1 cellular context compared by ENCODE assay signal in the genomic region with DNA sequence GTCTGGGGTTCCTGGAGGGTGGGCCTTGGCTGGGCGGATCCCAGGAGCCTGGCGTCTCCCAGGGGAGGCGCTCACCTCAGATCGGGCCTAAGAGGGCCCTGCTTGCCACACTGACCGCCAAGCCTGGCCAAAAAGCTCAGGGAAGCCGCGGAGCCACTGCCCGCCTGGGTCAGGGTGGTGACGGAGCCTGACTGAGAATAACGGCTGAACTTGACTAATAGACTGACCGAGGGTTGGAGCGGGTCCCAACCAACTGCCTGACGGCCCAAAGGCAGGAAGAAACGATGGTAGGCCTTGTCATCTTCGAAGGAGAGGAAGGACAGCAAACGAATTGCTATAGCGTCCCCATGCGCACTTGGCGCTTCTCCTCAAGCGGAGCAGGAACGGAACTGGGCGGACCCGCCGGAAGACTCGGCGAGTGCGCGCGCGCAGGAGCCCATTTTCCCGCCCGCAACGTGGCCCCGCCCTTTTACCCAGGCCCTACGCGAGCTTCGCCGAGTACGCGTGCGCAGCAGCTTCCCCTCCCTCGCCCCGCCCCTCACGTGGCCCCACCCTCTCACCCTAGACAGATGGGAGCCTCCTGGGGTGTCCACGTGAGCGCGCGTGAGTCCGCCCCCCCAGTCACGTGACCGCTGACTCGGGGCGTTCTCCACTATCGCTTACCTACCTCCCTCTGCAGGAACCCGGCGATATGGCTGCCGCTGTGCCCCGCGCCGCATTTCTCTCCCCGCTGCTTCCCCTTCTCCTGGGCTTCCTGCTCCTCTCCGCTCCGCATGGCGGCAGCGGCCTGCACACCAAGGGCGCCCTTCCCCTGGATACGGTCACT.
TF ChIP-seq lines count a peak whose summit lies in the region.

A gene (plus strand): TSS at position 652 of the 826 bp plus-strand sequence. CDS start 40 bp downstream, at position 692.
A gene (minus strand): TSS at position 391 of the 826 bp plus-strand sequence. CDS start 7,895 bp downstream, outside the sequence.

TF ChIP-seq in HEK293, 187 proteins besides CTCF, POLR2A, EP300 and RAD21 (continued from another document and continues in another):
- TF ChIP-seq, protein P1, sequence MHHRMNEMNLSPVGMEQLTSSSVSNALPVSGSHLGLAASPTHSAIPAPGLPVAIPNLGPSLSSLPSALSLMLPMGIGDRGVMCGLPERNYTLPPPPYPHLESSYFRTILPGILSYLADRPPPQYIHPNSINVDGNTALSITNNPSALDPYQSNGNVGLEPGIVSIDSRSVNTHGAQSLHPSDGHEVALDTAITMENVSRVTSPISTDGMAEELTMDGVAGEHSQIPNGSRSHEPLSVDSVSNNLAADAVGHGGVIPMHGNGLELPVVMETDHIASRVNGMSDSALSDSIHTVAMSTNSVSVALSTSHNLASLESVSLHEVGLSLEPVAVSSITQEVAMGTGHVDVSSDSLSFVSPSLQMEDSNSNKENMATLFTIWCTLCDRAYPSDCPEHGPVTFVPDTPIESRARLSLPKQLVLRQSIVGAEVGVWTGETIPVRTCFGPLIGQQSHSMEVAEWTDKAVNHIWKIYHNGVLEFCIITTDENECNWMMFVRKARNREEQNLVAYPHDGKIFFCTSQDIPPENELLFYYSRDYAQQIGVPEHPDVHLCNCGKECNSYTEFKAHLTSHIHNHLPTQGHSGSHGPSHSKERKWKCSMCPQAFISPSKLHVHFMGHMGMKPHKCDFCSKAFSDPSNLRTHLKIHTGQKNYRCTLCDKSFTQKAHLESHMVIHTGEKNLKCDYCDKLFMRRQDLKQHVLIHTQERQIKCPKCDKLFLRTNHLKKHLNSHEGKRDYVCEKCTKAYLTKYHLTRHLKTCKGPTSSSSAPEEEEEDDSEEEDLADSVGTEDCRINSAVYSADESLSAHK (tag by site-specific recombination; IDR thresholded peaks at IDR 0.05): no peak; the same call in 1 of the 2 replicates
- no peak for TF ChIP-seq ZNF221 (tag by site-specific recombination; IDR thresholded peaks at IDR 0.05; ENCODE audit: borderline replicate concordance)
- no peak; the same call in 1 of the 2 replicates for TF ChIP-seq ZNF654 (tag by site-specific recombination; IDR thresholded peaks at IDR 0.05; ENCODE audit: low read depth)
- TF ChIP-seq, protein P2, sequence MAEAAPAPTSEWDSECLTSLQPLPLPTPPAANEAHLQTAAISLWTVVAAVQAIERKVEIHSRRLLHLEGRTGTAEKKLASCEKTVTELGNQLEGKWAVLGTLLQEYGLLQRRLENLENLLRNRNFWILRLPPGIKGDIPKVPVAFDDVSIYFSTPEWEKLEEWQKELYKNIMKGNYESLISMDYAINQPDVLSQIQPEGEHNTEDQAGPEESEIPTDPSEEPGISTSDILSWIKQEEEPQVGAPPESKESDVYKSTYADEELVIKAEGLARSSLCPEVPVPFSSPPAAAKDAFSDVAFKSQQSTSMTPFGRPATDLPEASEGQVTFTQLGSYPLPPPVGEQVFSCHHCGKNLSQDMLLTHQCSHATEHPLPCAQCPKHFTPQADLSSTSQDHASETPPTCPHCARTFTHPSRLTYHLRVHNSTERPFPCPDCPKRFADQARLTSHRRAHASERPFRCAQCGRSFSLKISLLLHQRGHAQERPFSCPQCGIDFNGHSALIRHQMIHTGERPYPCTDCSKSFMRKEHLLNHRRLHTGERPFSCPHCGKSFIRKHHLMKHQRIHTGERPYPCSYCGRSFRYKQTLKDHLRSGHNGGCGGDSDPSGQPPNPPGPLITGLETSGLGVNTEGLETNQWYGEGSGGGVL (tag by site-specific recombination; IDR thresholded peaks at IDR 0.05): no peak; the same call in 1 of the 2 replicates
- TF ChIP-seq ZNF292 (tag by site-specific recombination; IDR thresholded peaks at IDR 0.05; ENCODE audit: borderline replicate concordance, low read depth): no peak
- TF ChIP-seq KLF16 (tag by site-specific recombination; IDR thresholded peaks at IDR 0.05): peak; percentile 94
- TF ChIP-seq ZIC2 (tag by site-specific recombination; IDR thresholded peaks at IDR 0.05): peak; percentile 77
- peak; percentile 65 for TF ChIP-seq ZFHX2 (tag by site-specific recombination; conservative IDR thresholded peaks at IDR 0.05)
- TF ChIP-seq ZNF174 (tag by site-specific recombination; IDR thresholded peaks at IDR 0.05): no peak
- TF ChIP-seq WT1 (tag by site-specific recombination; IDR thresholded peaks at IDR 0.05): peak; percentile 43
- TF ChIP-seq ZNF777 (tag by site-specific recombination; IDR thresholded peaks at IDR 0.05; ENCODE audit: borderline replicate concordance): no peak
- TF ChIP-seq GLI2 (tag by site-specific recombination; IDR thresholded peaks at IDR 0.05; ENCODE audit: borderline replicate concordance, low read depth): no peak
- TF ChIP-seq ZNF433 (tag by site-specific recombination; IDR thresholded peaks at IDR 0.05; ENCODE audit: low read depth): no peak
- no peak for TF ChIP-seq ZNF157 (tag by site-specific recombination; IDR thresholded peaks at IDR 0.05)
- 0 out of 2 replicates have a peak, but pooled peaks have one; percentile 13 for TF ChIP-seq ZNF366 (tag by site-specific recombination; conservative IDR thresholded peaks at IDR 0.05)
- TF ChIP-seq ZNF600 (tag by site-specific recombination; IDR thresholded peaks at IDR 0.05): peak; percentile 87
- TF ChIP-seq HOXA7 (CRISPR knock-in tag; IDR thresholded peaks at IDR 0.05; ENCODE audit: borderline replicate concordance): no peak
- TF ChIP-seq ZNF391 (tag by site-specific recombination; IDR thresholded peaks at IDR 0.05; ENCODE audit: borderline replicate concordance, low read depth): no peak; the same call in none of the 2 replicates
- peak; percentile 80 for TF ChIP-seq ZFP37 (tag by site-specific recombination; IDR thresholded peaks at IDR 0.05)
- TF ChIP-seq ZNF146 (tag by site-specific recombination; IDR thresholded peaks at IDR 0.05): no peak
- 0 out of 2 replicates have a peak, but pooled peaks have one; percentile 73 for TF ChIP-seq OVOL3 (tag by site-specific recombination; IDR thresholded peaks at IDR 0.05)
- TF ChIP-seq, protein P3, sequence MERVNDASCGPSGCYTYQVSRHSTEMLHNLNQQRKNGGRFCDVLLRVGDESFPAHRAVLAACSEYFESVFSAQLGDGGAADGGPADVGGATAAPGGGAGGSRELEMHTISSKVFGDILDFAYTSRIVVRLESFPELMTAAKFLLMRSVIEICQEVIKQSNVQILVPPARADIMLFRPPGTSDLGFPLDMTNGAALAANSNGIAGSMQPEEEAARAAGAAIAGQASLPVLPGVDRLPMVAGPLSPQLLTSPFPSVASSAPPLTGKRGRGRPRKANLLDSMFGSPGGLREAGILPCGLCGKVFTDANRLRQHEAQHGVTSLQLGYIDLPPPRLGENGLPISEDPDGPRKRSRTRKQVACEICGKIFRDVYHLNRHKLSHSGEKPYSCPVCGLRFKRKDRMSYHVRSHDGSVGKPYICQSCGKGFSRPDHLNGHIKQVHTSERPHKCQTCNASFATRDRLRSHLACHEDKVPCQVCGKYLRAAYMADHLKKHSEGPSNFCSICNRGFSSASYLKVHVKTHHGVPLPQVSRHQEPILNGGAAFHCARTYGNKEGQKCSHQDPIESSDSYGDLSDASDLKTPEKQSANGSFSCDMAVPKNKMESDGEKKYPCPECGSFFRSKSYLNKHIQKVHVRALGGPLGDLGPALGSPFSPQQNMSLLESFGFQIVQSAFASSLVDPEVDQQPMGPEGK (tag by site-specific recombination; IDR thresholded peaks at IDR 0.05): peak; percentile 95
- no peak for TF ChIP-seq FEZF1 (tag by site-specific recombination; IDR thresholded peaks at IDR 0.05)
- peak; percentile 63; the same call in 1 of the 2 replicates for TF ChIP-seq ZNF423 (tag by site-specific recombination; IDR thresholded peaks at IDR 0.05)
- TF ChIP-seq ZSCAN30 (tag by site-specific recombination; IDR thresholded peaks at IDR 0.05): peak; percentile 54; the same call in 1 of the 2 replicates
- peak; percentile 55; the same call in 1 of the 2 replicates for TF ChIP-seq ZNF629 (tag by site-specific recombination; IDR thresholded peaks at IDR 0.05)
- TF ChIP-seq ZBTB7A (tag by site-specific recombination; IDR thresholded peaks at IDR 0.05; ENCODE audit: low read depth): 0 out of 2 replicates have a peak, but pooled peaks have one; percentile 20
- peak; percentile 82 for TF ChIP-seq ZXDB (tag by site-specific recombination; IDR thresholded peaks at IDR 0.05)
- TF ChIP-seq, protein P4, sequence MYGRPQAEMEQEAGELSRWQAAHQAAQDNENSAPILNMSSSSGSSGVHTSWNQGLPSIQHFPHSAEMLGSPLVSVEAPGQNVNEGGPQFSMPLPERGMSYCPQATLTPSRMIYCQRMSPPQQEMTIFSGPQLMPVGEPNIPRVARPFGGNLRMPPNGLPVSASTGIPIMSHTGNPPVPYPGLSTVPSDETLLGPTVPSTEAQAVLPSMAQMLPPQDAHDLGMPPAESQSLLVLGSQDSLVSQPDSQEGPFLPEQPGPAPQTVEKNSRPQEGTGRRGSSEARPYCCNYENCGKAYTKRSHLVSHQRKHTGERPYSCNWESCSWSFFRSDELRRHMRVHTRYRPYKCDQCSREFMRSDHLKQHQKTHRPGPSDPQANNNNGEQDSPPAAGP (tag by site-specific recombination; IDR thresholded peaks at IDR 0.05): peak; percentile 48; the same call in 1 of the 2 replicates
- TF ChIP-seq, protein P5, sequence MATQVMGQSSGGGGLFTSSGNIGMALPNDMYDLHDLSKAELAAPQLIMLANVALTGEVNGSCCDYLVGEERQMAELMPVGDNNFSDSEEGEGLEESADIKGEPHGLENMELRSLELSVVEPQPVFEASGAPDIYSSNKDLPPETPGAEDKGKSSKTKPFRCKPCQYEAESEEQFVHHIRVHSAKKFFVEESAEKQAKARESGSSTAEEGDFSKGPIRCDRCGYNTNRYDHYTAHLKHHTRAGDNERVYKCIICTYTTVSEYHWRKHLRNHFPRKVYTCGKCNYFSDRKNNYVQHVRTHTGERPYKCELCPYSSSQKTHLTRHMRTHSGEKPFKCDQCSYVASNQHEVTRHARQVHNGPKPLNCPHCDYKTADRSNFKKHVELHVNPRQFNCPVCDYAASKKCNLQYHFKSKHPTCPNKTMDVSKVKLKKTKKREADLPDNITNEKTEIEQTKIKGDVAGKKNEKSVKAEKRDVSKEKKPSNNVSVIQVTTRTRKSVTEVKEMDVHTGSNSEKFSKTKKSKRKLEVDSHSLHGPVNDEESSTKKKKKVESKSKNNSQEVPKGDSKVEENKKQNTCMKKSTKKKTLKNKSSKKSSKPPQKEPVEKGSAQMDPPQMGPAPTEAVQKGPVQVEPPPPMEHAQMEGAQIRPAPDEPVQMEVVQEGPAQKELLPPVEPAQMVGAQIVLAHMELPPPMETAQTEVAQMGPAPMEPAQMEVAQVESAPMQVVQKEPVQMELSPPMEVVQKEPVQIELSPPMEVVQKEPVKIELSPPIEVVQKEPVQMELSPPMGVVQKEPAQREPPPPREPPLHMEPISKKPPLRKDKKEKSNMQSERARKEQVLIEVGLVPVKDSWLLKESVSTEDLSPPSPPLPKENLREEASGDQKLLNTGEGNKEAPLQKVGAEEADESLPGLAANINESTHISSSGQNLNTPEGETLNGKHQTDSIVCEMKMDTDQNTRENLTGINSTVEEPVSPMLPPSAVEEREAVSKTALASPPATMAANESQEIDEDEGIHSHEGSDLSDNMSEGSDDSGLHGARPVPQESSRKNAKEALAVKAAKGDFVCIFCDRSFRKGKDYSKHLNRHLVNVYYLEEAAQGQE (tag by site-specific recombination; IDR thresholded peaks at IDR 0.05): no peak
- TF ChIP-seq ZNF404 (tag by site-specific recombination; IDR thresholded peaks at IDR 0.05): no peak
- no peak for TF ChIP-seq ZSCAN16 (tag by site-specific recombination; IDR thresholded peaks at IDR 0.05)
- no peak for TF ChIP-seq ZNF596 (tag by site-specific recombination; IDR thresholded peaks at IDR 0.05)
- TF ChIP-seq, protein P6, sequence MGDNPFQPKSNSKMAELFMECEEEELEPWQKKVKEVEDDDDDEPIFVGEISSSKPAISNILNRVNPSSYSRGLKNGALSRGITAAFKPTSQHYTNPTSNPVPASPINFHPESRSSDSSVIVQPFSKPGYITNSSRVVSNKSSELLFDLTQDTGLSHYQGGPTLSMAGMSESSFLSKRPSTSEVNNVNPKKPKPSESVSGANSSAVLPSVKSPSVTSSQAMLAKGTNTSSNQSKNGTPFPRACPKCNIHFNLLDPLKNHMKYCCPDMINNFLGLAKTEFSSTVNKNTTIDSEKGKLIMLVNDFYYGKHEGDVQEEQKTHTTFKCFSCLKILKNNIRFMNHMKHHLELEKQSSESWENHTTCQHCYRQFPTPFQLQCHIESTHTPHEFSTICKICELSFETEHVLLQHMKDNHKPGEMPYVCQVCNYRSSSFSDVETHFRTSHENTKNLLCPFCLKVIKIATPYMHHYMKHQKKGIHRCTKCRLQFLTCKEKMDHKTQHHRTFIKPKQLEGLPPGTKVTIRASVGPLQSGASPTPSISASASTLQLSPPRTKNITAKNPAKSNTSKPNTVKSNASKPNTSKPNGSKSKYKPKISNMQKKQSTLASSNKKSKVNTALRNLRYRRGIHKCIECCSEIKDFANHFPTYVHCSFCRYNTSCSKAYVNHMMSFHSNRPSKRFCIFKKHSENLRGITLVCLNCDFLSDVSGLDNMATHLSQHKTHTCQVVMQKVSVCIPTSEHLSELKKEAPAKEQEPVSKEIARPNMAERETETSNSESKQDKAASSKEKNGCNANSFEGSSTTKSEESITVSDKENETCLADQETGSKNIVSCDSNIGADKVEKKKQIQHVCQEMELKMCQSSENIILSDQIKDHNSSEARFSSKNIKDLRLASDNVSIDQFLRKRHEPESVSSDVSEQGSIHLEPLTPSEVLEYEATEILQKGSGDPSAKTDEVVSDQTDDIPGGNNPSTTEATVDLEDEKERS (tag by site-specific recombination; IDR thresholded peaks at IDR 0.05): no peak
- no peak for TF ChIP-seq ZNF248 (tag by site-specific recombination; IDR thresholded peaks at IDR 0.05)
- TF ChIP-seq, protein P7, sequence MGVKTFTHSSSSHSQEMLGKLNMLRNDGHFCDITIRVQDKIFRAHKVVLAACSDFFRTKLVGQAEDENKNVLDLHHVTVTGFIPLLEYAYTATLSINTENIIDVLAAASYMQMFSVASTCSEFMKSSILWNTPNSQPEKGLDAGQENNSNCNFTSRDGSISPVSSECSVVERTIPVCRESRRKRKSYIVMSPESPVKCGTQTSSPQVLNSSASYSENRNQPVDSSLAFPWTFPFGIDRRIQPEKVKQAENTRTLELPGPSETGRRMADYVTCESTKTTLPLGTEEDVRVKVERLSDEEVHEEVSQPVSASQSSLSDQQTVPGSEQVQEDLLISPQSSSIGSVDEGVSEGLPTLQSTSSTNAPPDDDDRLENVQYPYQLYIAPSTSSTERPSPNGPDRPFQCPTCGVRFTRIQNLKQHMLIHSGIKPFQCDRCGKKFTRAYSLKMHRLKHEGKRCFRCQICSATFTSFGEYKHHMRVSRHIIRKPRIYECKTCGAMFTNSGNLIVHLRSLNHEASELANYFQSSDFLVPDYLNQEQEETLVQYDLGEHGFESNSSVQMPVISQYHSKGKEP (tag by site-specific recombination; IDR thresholded peaks at IDR 0.05): no peak
- TF ChIP-seq ZNF555 (tag by site-specific recombination; conservative IDR thresholded peaks at IDR 0.05): no peak
- TF ChIP-seq ZNF394 (tag by site-specific recombination; IDR thresholded peaks at IDR 0.05; ENCODE audit: borderline replicate concordance): peak; percentile 52; the same call in 1 of the 2 replicates
- TF ChIP-seq ZNF2 (tag by site-specific recombination; IDR thresholded peaks at IDR 0.05): peak; percentile 69
- TF ChIP-seq ZNF558 (tag by site-specific recombination; IDR thresholded peaks at IDR 0.05): no peak
- TF ChIP-seq, protein P8, sequence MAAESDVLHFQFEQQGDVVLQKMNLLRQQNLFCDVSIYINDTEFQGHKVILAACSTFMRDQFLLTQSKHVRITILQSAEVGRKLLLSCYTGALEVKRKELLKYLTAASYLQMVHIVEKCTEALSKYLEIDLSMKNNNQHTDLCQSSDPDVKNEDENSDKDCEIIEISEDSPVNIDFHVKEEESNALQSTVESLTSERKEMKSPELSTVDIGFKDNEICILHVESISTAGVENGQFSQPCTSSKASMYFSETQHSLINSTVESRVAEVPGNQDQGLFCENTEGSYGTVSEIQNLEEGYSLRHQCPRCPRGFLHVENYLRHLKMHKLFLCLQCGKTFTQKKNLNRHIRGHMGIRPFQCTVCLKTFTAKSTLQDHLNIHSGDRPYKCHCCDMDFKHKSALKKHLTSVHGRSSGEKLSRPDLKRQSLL (tag by site-specific recombination; IDR thresholded peaks at IDR 0.05): no peak
